In the genomic region with DNA sequence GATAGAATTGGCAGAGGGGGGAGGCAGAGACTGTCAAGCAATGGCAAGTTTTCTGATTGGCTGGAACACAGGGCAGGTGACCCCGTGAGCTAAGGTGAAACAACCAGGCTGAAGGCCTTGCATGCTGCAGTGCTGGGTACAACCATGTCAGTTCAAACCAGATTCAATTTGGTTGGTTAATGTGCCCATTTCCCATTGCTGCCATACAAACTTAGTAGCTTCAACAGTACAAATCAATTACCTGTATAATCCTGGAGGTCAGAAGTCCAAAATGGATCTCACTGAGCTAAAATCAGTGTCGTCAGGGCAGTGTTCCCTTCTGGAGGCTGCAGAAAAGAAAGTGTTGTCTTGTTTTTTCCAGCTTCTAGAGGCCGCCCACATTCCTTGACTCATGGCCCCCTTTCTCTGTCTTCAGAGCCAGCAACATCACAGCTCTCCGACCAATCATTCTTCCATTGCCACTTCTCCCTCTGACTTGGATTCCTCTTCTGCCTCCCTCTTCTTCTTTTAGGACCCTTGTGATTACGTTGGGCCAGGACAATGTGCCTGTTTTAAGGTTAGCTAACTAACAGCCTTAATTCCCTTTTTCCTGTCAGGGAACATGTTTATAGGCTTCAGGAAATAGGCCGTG, we compare ENCODE assay signal across 19 cellular contexts.
DNase-seq lines count a peak whose midpoint lies in the region; ATAC-seq, FAIRE-seq and TF ChIP-seq lines count a peak whose summit lies in the region.
"Had no signal": no experiment of that assay in that cellular context is flagged by ENCODE, and none has a peak within 500 bp of the region (broad histone marks: within the 10 kb centered on the region; RNA-seq: fewer than 3 reads in every experiment).

No MANE protein-coding gene starts in this region.

- H3K4me3 Mint-ChIP-seq in neural progenitor cell = no peak overlapping the region
- H3K4me3 Mint-ChIP-seq: CD8-positive, alpha-beta T cell; H9 had no signal

- POLR2A ChIA-PET in HepG2 (lab: Yijun Ruan, JAX) = interaction anchor here (1.4 to 1.5 kb wide), 2 partner anchors 28 to 221 kb away, joined by 3 to 4 read pairs; partner anchors contain the start of gene ZFP36L1

- H3K9ac ChIP-seq in HepG2 (ENCODE audit: insufficient read depth, low read depth, low read length) (no peak overlapping the region), neural progenitor cell (no peak overlapping the region)

- no peak overlapping the region for H3K4me3 ChIP-seq in HepG2 (replicated peaks in 1 of 3; ENCODE audit: insufficient read depth in 1 of 3, low read depth in 2 of 3, low read length in 3 of 3)
- no peak overlapping the region for H3K4me3 ChIP-seq in neural progenitor cell

- no peaks in the 10 kb centered on the region for H3K27me3 ChIP-seq in HepG2 (ENCODE audit: control insufficient read depth in 1 of 2, insufficient read depth in 2 of 2, low read length in 2 of 2)
- no peaks in the 10 kb centered on the region for H3K27me3 ChIP-seq in neural progenitor cell

- H3K4me1 ChIP-seq in HepG2 (ENCODE audit: insufficient read depth, low read length) (peaks cover 70% of the 10 kb centered on the region), neural progenitor cell (peaks cover 36% of the 10 kb centered on the region)

- 0 out of 2 replicates have a peak, but pooled peaks cover 5% of the 10 kb centered on the region for H3K9me3 ChIP-seq in HepG2 (ENCODE audit: low read length)
- no peaks in the 10 kb centered on the region for H3K9me3 ChIP-seq in neural progenitor cell (ENCODE audit: low read depth)

- H3K9me3 Mint-ChIP-seq in neural progenitor cell = peaks cover 23% of the 10 kb centered on the region
- H3K9me3 Mint-ChIP-seq: CD8-positive, alpha-beta T cell had no signal

- no peak for FAIRE-seq in HepG2 (lab: Jason Lieb, UNC)
- FAIRE-seq: RCC 7860 had no signal

- no peak overlapping the region for H3K4me2 ChIP-seq in HepG2 (ENCODE audit: low read depth, low read length)
- no peak overlapping the region for H3K4me2 ChIP-seq in neural progenitor cell

- H3K36me3 Mint-ChIP-seq in neural progenitor cell = peaks cover 17% of the 10 kb centered on the region
- H3K36me3 Mint-ChIP-seq: CD8-positive, alpha-beta T cell had no signal

- H3K27me3 Mint-ChIP-seq in neural progenitor cell (ENCODE audit: insufficient read depth, low read depth) = peaks cover 14% of the 10 kb centered on the region

- peak overlapping the region; percentile 100 for H3K27ac Mint-ChIP-seq in neural progenitor cell
- H3K27ac Mint-ChIP-seq: CD8-positive, alpha-beta T cell; H9 had no signal

- H3K27ac ChIP-seq in HepG2 (ENCODE audit: extremely low read length, insufficient read depth, low read length) = no peak overlapping the region
- no peak overlapping the region for H3K27ac ChIP-seq in neural progenitor cell
- H3K27ac ChIP-seq: 22Rv1 had no signal

- no peak for TF ChIP-seq RAD21 in HepG2 (CRISPR knock-in tag; IDR thresholded peaks at IDR 0.05)

- no peak for TF ChIP-seq POLR2A in HepG2 (IDR thresholded peaks at IDR 0.05; ENCODE audit: insufficient read depth in 1 of 2, low read depth in 2 of 2, low read length in 2 of 2)

- no peaks in the 10 kb centered on the region for H3K36me3 ChIP-seq in HepG2 (replicated peaks in 1 of 2; ENCODE audit: control insufficient read depth in 1 of 2, insufficient read depth in 2 of 2, low read length in 2 of 2)
- no peaks in the 10 kb centered on the region for H3K36me3 ChIP-seq in neural progenitor cell

- ATAC-seq in HepG2 (no peak), HG03135 (IDR thresholded peaks at IDR 0.05; ENCODE audit: unreplicated experiment) (no peak), HG03196 (IDR thresholded peaks at IDR 0.05; ENCODE audit: unreplicated experiment) (no peak)
- ATAC-seq: CD8-positive, alpha-beta T cell had no signal

- H3K79me2 ChIP-seq in HepG2 (ENCODE audit: insufficient read depth, low read length) = no peaks in the 10 kb centered on the region
- H3K79me2 ChIP-seq in neural progenitor cell (ENCODE audit: low read depth) = no peaks in the 10 kb centered on the region

- peak; percentile 33 for DNase-seq in activated effector memory CD4-positive, alpha-beta T cell treated with anti-CD3 and anti-CD28 coated beads, Interleukin-2, amount 50 U/mL, for 16 hours
- DNase-seq in activated effector memory CD4-positive, alpha-beta T cell treated with Interleukin-2 at 50 U/mL for 16 hours = no peak
- DNase-seq in HepG2 (ENCODE audit: low spot score) (no peak), neural progenitor cell (ENCODE audit: low spot score) (no peak), SKM-1 treated with dmso at 0.1 percent for 144 hours (lab: John Stamatoyannopoulos, UW; ENCODE audit: unreplicated experiment) (no peak), D341Med (ENCODE audit: low spot score) (no peak)
- DNase-seq: CD8-positive, alpha-beta T cell; DMS79 treated with DMSO at 0.1 percent for 48 hours; H9; MV-4-11; NCI-H1417; NCI-H1930; NCI-H446; NCI-H69; SHP77 had no signal

- intact Hi-C loops in HepG2 (cut with micrococcal nuclease; ENCODE audit: unreplicated experiment) = no loop called here

- peaks cover 71% of the 10 kb centered on the region for H3K4me1 Mint-ChIP-seq in neural progenitor cell

- TF ChIP-seq CTCF in HepG2 (CRISPR knock-in tag; IDR thresholded peaks at IDR 0.05) (no peak), neural progenitor cell (IDR thresholded peaks at IDR 0.05) (no peak)

- no TSS peak for BruUV-seq in HepG2 (replicated peaks; lab: Mats Ljungman, UMichigan)

- peaks cover 34% of the 10 kb centered on the region for H3F3A ChIP-seq in neural progenitor cell (ENCODE audit: low read depth)

- CTCF ChIA-PET in HepG2 (lab: Yijun Ruan, JAX; ENCODE audit: low intra/inter-chr PET ratio, low total read pairs) = no interaction called here

- H2AFZ ChIP-seq in HepG2 (ENCODE audit: low read length) (no peak overlapping the region), neural progenitor cell (replicated peaks) (no peak overlapping the region)

- TF ChIP-seq EP300 in HepG2 (IDR thresholded peaks at IDR 0.05; ENCODE audit: low read depth in 2 of 2, low read length in 2 of 2) (no peak), HepG2 (CRISPR knock-in tag; IDR thresholded peaks at IDR 0.05; ENCODE audit: borderline replicate concordance) (no peak)

- in situ Hi-C loops in HepG2 (cut with HindIII; ENCODE audit: extremely low pct_ligation_motif_present, low pct_unique_long_range_greater_than_20kb) = no loop called here

- H4K20me1 ChIP-seq in HepG2 (ENCODE audit: insufficient read depth, low read length) (no peaks in the 10 kb centered on the region), neural progenitor cell (ENCODE audit: low read depth) (no peaks in the 10 kb centered on the region)

- WGBS in HepG2 (ENCODE audit: low lambda C conversion rate) = 74% methylated on average over 6 of the region's 6 CpGs

TF ChIP-seq in HepG2, 621 proteins besides CTCF, POLR2A, EP300 and RAD21:
- TF ChIP-seq ZNF629 (CRISPR knock-in tag; conservative IDR thresholded peaks at IDR 0.05) (0 out of 2 replicates have a peak, but pooled peaks have one; percentile 24), ZNF543 (CRISPR knock-in tag; IDR thresholded peaks at IDR 0.05) (peak; percentile 100), SCMH1 (CRISPR knock-in tag; IDR thresholded peaks at IDR 0.05; ENCODE audit: borderline replicate concordance) (no peak)
